In the genomic region with DNA sequence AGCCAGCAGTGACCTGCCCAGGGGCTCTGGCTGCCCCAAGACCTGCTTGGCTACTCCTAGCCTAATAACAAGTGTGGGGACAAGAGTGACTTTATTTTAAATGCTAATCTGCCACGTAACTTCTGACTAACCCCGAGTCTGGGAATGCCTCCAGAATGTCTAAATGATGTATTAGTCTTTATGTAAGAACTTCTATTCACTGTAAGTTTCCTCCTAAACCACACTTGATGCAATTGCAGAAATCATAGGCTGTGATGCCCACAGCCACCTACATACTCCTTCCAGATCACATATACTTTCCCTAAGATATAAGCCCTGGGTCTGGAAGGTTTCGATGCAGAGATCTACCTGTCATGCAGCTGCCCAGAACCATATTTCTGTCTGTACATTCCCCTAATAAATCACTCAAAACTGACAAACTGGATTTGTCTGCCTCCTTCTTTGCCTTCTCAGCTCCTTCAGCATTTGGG, we compare ENCODE assay signal across 14 cellular contexts. TPM values are rescaled to one million over a fixed set of nuclear protein-coding genes. Genes with fewer than 3 reads are reported as not detected.
A peak's percentile ranks its signal among the peaks of the same experiment; 100 is the strongest.
DNase-seq lines count a peak whose midpoint lies in the region; ATAC-seq and TF ChIP-seq lines count a peak whose summit lies in the region.
"Had no signal": no experiment of that assay in that cellular context is flagged by ENCODE, and none has a peak within 500 bp of the region (broad histone marks: within the 10 kb centered on the region; RNA-seq: fewer than 3 reads in every experiment).

No MANE protein-coding gene starts in this region.

- H3K9ac ChIP-seq in PC-3 (ENCODE audit: low read length) = no peak overlapping the region
- no peak overlapping the region for H3K9ac ChIP-seq in trophoblast cell (ENCODE audit: low read length)

- no peak overlapping the region for H4K12ac ChIP-seq in trophoblast cell (ENCODE audit: low read depth, low read length)

- H3K79me1 ChIP-seq in trophoblast cell (ENCODE audit: low read length) = no peaks in the 10 kb centered on the region

- intact Hi-C loops in PC-3 (cut with micrococcal nuclease) = no loop called here
- intact Hi-C loops in esophagus muscularis mucosa (cut with DNase I) = loop anchor here (5.0 kb wide), 1 partner anchor 49 kb away; a partner anchor contains a TSS
- intact Hi-C loops in right lobe of liver (cut with DNase I) = no loop called here

- BruUV-seq in PC-3 (replicated peaks; lab: Mats Ljungman, UMichigan) = no TSS peak

- H3K4me3 ChIP-seq in PC-3 (ENCODE audit: low read length) = no peak overlapping the region
- H3K4me3 ChIP-seq in esophagus muscularis mucosa = no peak overlapping the region
- no peak overlapping the region for H3K4me3 ChIP-seq in trophoblast cell (ENCODE audit: low read depth, low read length)
- H3K4me3 ChIP-seq in right lobe of liver = no peak overlapping the region
- H3K4me3 ChIP-seq: GM12878 had no signal

- H3K9me2 ChIP-seq in PC-3 (replicated peaks; ENCODE audit: low read length) = no peaks in the 10 kb centered on the region

- TF ChIP-seq EP300 in esophagus muscularis mucosa (IDR thresholded peaks at IDR 0.05) = no peak

- no peak for TF ChIP-seq POLR2A in esophagus muscularis mucosa (IDR thresholded peaks at IDR 0.05; ENCODE audit: low read depth)
- TF ChIP-seq POLR2A in right lobe of liver (IDR thresholded peaks at IDR 0.05) = no peak

- POLR2A ChIA-PET in PC-3 (lab: Charles Lee; ENCODE audit: unreplicated experiment) = no interaction called here

- no peak overlapping the region for H2AFZ ChIP-seq in PC-3 (ENCODE audit: low read length)
- H2AFZ ChIP-seq in trophoblast cell (ENCODE audit: insufficient read depth, low read length, poor library complexity) = no peak overlapping the region

- H4K91ac ChIP-seq in trophoblast cell (ENCODE audit: low read depth, low read length) = no peak overlapping the region

- H3K27me3 ChIP-seq in PC-3 (ENCODE audit: low read length) (no peaks in the 10 kb centered on the region), esophagus muscularis mucosa (no peaks in the 10 kb centered on the region), trophoblast cell (ENCODE audit: insufficient read depth, low read length) (no peaks in the 10 kb centered on the region), right lobe of liver (no peaks in the 10 kb centered on the region)

- CTCF ChIA-PET in PC-3 (lab: Charles Lee) = no interaction called here

- DNase-seq in AG20443 (ENCODE audit: low spot score) = peak; percentile 70
- peak; percentile 94 for DNase-seq in PC-3
- DNase-seq in esophagus muscularis mucosa (ENCODE audit: extremely low spot score) = no peak
- no peak for DNase-seq in trophoblast cell
- DNase-seq in right lobe of liver = no peak
- DNase-seq: activated CD8-positive, alpha-beta T cell treated with anti-CD3 and anti-CD28 coated beads, Interleukin-2, amount 10 ng/mL, durations not matched to agents 7 days and 5 days; CD4-positive, alpha-beta T cell; Karpas-422; NCI-H510A treated with DMSO at 0.1 percent for 48 hours; stimulated activated naive B cell treated with anti-CD40 and anti-IgM and Interleukin-4, amounts not matched to agents 10 μg/mL and 1 μg/mL and 100 μg/mL, for 72 hours had no signal

- ATAC-seq in PC-3 = peak; percentile 93
- no peak for ATAC-seq in GM21825 (IDR thresholded peaks at IDR 0.05; ENCODE audit: unreplicated experiment)
- ATAC-seq in right lobe of liver = no peak
- no peak for ATAC-seq in HG03280 (IDR thresholded peaks at IDR 0.05; ENCODE audit: unreplicated experiment)
- no peak for ATAC-seq in HG03139 (IDR thresholded peaks at IDR 0.05; ENCODE audit: unreplicated experiment)
- ATAC-seq: activated CD8-positive, alpha-beta T cell treated with anti-CD3 and anti-CD28 coated beads, Interleukin-2, amount 10 ng/mL, durations not matched to agents 7 days and 5 days; GM12878; stimulated activated naive B cell treated with anti-CD40 and anti-IgM and Interleukin-4, amounts not matched to agents 10 μg/mL and 1 μg/mL and 100 μg/mL, for 72 hours had no signal

- H4K8ac ChIP-seq in trophoblast cell (ENCODE audit: low read depth, low read length) = no peak overlapping the region

- H3K36me3 ChIP-seq in PC-3 (ENCODE audit: low read depth, low read length) = no peaks in the 10 kb centered on the region
- H3K36me3 ChIP-seq in esophagus muscularis mucosa = no peaks in the 10 kb centered on the region
- H3K36me3 ChIP-seq in trophoblast cell (ENCODE audit: control insufficient read depth in 1 of 2, insufficient read depth in 2 of 2, low read length in 2 of 2) = no peaks in the 10 kb centered on the region
- H3K36me3 ChIP-seq in right lobe of liver = no peaks in the 10 kb centered on the region

- WGBS in esophagus muscularis mucosa = 17% methylated on average over 3 of the region's 3 CpGs
- no CpG with 5 or more reads among the region's 3 CpGs for whole genome bisulfite sequencing in trophoblast cell (ENCODE audit: extremely low coverage, insufficient coverage, insufficient read length)
- WGBS in right lobe of liver (ENCODE audit: insufficient coverage, low coverage, low lambda C conversion rate, missing lambda C conversion rate) = 71% methylated on average over 3 of the region's 3 CpGs

- H2AK5ac ChIP-seq in trophoblast cell (ENCODE audit: low read length) = no peak overlapping the region

- H3K4me1 ChIP-seq in PC-3 (ENCODE audit: insufficient read depth, low read length) = peaks cover 28% of the 10 kb centered on the region
- H3K4me1 ChIP-seq in esophagus muscularis mucosa = peaks cover 17 to 51% (median 46%) of the 10 kb centered on the region in 4 donors
- peaks cover 0 to 2% of the 10 kb centered on the region in 2 experiments for H3K4me1 ChIP-seq in trophoblast cell (ENCODE audit: control insufficient read depth in 1 of 2, insufficient read depth in 2 of 2, low read length in 2 of 2)
- no peaks in the 10 kb centered on the region for H3K4me1 ChIP-seq in right lobe of liver

- H2BK120ac ChIP-seq in trophoblast cell (ENCODE audit: insufficient read depth, low read length, poor library complexity) = no peak overlapping the region

- H3K23ac ChIP-seq in trophoblast cell (ENCODE audit: low read length) = peak overlapping the region; percentile 64

- H3K79me2 ChIP-seq in PC-3 (ENCODE audit: low read length) (peaks cover 15% of the 10 kb centered on the region), trophoblast cell (ENCODE audit: control insufficient read depth, insufficient read depth, low read length, poor library complexity) (no peaks in the 10 kb centered on the region)

- H3K4me2 ChIP-seq in PC-3 (ENCODE audit: low read length) (peak overlapping the region; percentile 24), trophoblast cell (ENCODE audit: low read length) (no peak overlapping the region)

- H4K20me1 ChIP-seq in PC-3 (ENCODE audit: low read length) = no peaks in the 10 kb centered on the region

- no peak overlapping the region for H3K4ac ChIP-seq in trophoblast cell (ENCODE audit: low read depth, low read length)

- no peak overlapping the region for H3K14ac ChIP-seq in trophoblast cell (ENCODE audit: low read length)

- H3K27ac ChIP-seq in PC-3 (ENCODE audit: low read length) = peak overlapping the region; percentile 48
- peak overlapping the region; percentile 64 to 78 (median 75) for H3K27ac ChIP-seq in esophagus muscularis mucosa (replicated peaks in 1 of 4)
- H3K27ac ChIP-seq in trophoblast cell (ENCODE audit: low read depth, low read length) = no peak overlapping the region
- H3K27ac ChIP-seq in right lobe of liver = no peak overlapping the region

- peaks cover 4% of the 10 kb centered on the region for H3F3A ChIP-seq in PC-3 (ENCODE audit: low read length, unreplicated experiment)

- no peak overlapping the region for H2BK12ac ChIP-seq in trophoblast cell (ENCODE audit: low read length)

- H3K18ac ChIP-seq in trophoblast cell (ENCODE audit: low read length) = no peak overlapping the region

- TF ChIP-seq CTCF in PC-3 (conservative IDR thresholded peaks at IDR 0.05; ENCODE audit: low read depth, low read length) = no peak
- TF ChIP-seq CTCF in esophagus muscularis mucosa (IDR thresholded peaks at IDR 0.05) = no peak
- TF ChIP-seq CTCF in right lobe of liver (IDR thresholded peaks at IDR 0.05) = no peak

- H2BK5ac ChIP-seq in trophoblast cell (ENCODE audit: low read depth, low read length, poor library complexity) = no peak overlapping the region

- H3K9me3 ChIP-seq in PC-3 (ENCODE audit: low read length) = no peaks in the 10 kb centered on the region
- no peaks in the 10 kb centered on the region for H3K9me3 ChIP-seq in esophagus muscularis mucosa
- H3K9me3 ChIP-seq in trophoblast cell (ENCODE audit: insufficient read depth, low read depth, low read length) = no peaks in the 10 kb centered on the region
- no peaks in the 10 kb centered on the region for H3K9me3 ChIP-seq in right lobe of liver

RNA-seq across cellular contexts. Expression of a gene that starts 5.9 kb away (rescaled TPM):
- 39.5 and 47.8 TPM in 2 replicates for total RNA-seq in PC-3 (2014; rRNA removed)
- total RNA-seq in esophagus muscularis mucosa = 10 to 100 TPM; 38.9 to 56.5 (median 44.9) TPM
- 20.3 and 21.5 TPM in 2 replicates for polyA plus RNA-seq in trophoblast cell (2013)
- total RNA-seq in right lobe of liver = 10 to 100 TPM; 12.5 to 18.2 (median 14.7) TPM

RNA-seq across cellular contexts. Expression of a gene that starts 51.1 kb away (rescaled TPM):
- total RNA-seq in PC-3 (2014; rRNA removed) = 11.5 and 14.6 TPM in 2 replicates
- total RNA-seq in esophagus muscularis mucosa = 10 to 100 TPM; 23.7 to 41.1 (median 30.4) TPM
- polyA plus RNA-seq in trophoblast cell (2013) = 6.6 and 6.7 TPM in 2 replicates
- 10 to 100 TPM in 5 of 6 experiments, 1 to 10 TPM in 1; 9.1 to 22.3 (median 16.8) TPM for total RNA-seq in right lobe of liver

Comparison
In these comparisons a context has a peak if more than half of its experiments do, and no peak if none do; other contexts are left out.
1. DNase-seq: peak in AG20443 (single experiment) and PC-3 (single experiment); none in esophagus muscularis mucosa (single experiment), trophoblast cell (0 of 2) and right lobe of liver (0 of 3).
2. H3K27ac ChIP-seq: peak in PC-3 (single experiment) and esophagus muscularis mucosa (4 of 4); none in trophoblast cell (single experiment) and right lobe of liver (0 of 3).